In the genomic region with DNA sequence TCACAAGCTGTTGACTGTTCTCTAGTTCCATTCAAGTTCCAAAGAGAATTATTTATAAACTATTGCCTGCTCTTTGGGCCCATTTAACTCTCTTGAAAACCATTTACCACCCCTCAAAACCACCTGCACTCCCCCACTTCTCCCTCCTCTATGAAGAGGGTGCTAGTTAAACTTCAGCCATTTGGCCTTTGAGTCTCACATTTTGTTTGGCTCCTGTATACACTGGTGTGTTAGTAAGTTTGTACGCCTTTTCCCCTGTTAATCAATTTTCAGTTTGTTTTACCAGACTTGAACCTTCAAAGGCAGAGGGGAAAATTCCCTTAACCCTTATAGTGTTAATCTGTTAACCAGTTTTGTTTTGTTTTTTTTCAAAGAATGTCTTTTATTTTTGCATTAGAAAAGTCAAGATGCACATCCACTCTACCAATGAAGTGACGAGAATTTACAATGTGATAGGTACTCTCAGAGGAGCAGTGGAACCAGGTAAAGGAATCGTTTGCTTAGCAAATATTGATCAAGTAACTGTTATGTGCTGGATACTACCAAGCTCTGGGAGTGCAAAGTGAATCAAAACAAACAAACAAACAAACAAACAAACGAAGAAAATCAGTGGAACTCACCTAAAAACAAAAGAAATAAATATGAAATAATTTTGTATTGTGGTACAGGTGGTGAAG, we compare ENCODE assay signal across 19 cellular contexts. TPM values are rescaled to one million over a fixed set of nuclear protein-coding genes. Genes with fewer than 3 reads are reported as not detected.
"Had no signal": no experiment of that assay in that cellular context is flagged by ENCODE, and none has a peak within 500 bp of the region (broad histone marks: within the 10 kb centered on the region; RNA-seq: fewer than 3 reads in every experiment).

No MANE protein-coding gene starts in this region.

RNA-seq across cellular contexts. Expression of gene TRIM77, which starts 40.0 kb away (rescaled TPM):
- total RNA-seq: naive thymus-derived CD8-positive, alpha-beta T cell; natural killer cell treated with Interleukin-12 subunit alpha and Interleukin-12 subunit beta and Interleukin-15 and Interleukin-18, amount 100 ng/mL, for 72 hours; occipital lobe; osteoblast; ovary; progenitor cell of endocrine pancreas; psoas muscle; renal cortical epithelial cell; right cardiac atrium; sciatic nerve; smooth muscle cell; spleen; suprapubic skin; transverse colon; upper lobe of right lung; urinary bladder; vagina had no signal
- polyA plus RNA-seq: naive thymus-derived CD8-positive, alpha-beta T cell; neural cell; ovary; psoas muscle; right cardiac atrium; smooth muscle cell; spleen; thymus; urinary bladder had no signal
